Comparison of ENCODE assay signal across 8 cellular contexts in the genomic region with DNA sequence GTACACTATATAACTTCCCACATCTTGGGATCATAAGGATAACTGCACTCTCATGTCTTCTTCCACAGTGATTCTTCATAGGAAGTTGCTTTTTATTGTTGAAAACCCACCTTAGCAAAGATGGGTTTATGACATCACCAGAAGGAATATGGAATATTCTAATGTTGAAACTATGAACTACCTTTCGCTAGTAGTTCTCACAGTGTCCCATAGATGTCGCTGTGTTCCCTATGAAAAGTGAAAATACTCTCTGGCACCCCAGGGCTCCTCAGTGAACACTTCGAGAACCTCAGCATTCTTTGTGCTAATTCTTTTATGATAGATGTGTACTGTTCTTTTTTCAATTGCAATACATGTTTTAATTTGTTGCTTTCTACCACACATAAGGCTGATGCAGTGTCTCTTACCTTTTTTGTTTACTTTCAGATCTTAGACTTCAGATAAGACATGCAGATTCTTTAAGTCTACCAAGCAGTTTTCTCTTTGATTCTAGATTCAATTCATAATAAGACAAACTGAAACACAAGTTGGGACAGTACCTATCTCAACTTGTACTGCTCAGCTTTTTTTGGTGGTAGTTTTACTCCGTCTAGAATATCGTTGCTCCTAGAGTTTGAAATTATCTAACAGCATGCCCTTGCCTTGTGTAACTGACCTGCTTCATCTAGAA.
DNase-seq lines count a peak whose midpoint lies in the region; ATAC-seq and TF ChIP-seq lines count a peak whose summit lies in the region.

No MANE protein-coding gene starts in this region.

- DNase-seq in AG09309 (ENCODE audit: low read depth) (peak; percentile 2), HAP-1 (ENCODE audit: low spot score in 2 of 2) (peak; percentile 24 to 41), esophagus muscularis mucosa (ENCODE audit: extremely low spot score) (no peak), prostate gland (ENCODE audit: low spot score) (no peak), NCI-H2029 (lab: John Stamatoyannopoulos, UW) (no peak), GM20000 (ENCODE audit: low spot score) (no peak)

- in situ Hi-C loops in HAP-1 (cut with MboI; ENCODE audit: low sequenced_read_pairs) = no loop called here

- no peak for TF ChIP-seq EP300 in esophagus muscularis mucosa (IDR thresholded peaks at IDR 0.05)

- H3K27ac ChIP-seq in esophagus muscularis mucosa (replicated peaks in 1 of 4) = no peak overlapping the region
- no peak overlapping the region for H3K27ac ChIP-seq in prostate gland

- peak; percentile 64 for TF ChIP-seq CTCF in AG09309 (IDR thresholded peaks at IDR 0.05; ENCODE audit: control insufficient read depth, insufficient read depth, low read depth, low read length, missing control alignments)
- TF ChIP-seq CTCF in WI38 (IDR thresholded peaks at IDR 0.05; ENCODE audit: low read depth, low read length) = peak; percentile 60
- TF ChIP-seq CTCF in esophagus muscularis mucosa (IDR thresholded peaks at IDR 0.05) = peak; percentile 45 to 78 (median 59)
- TF ChIP-seq CTCF in prostate gland (IDR thresholded peaks at IDR 0.05) = peak in 3 of 4 experiments; percentile 34 to 51 (median 51)
- no peak for TF ChIP-seq CTCF in GM20000 (IDR thresholded peaks at IDR 0.05; ENCODE audit: extremely low read depth, missing control alignments)

- ATAC-seq in GM21825 (IDR thresholded peaks at IDR 0.05; ENCODE audit: unreplicated experiment) = no peak

- intact Hi-C loops in esophagus muscularis mucosa (cut with DNase I) = loop anchor here (10.0 kb wide), 1 partner anchor 74 kb away; no protein-coding TSS in a partner anchor
- intact Hi-C loops in prostate gland (cut with DNase I) = no loop called here

- H3K9me3 ChIP-seq in HAP-1 (no peaks in the 10 kb centered on the region), esophagus muscularis mucosa (no peaks in the 10 kb centered on the region), prostate gland (no peaks in the 10 kb centered on the region)

- TF ChIP-seq POLR2A in esophagus muscularis mucosa (IDR thresholded peaks at IDR 0.05; ENCODE audit: low read depth) (no peak), prostate gland (IDR thresholded peaks at IDR 0.05) (no peak)

- no peaks in the 10 kb centered on the region for H3K27me3 ChIP-seq in HAP-1 (ENCODE audit: low read depth)
- no peaks in the 10 kb centered on the region for H3K27me3 ChIP-seq in esophagus muscularis mucosa
- no peaks in the 10 kb centered on the region for H3K27me3 ChIP-seq in prostate gland (replicated peaks; ENCODE audit: insufficient read depth)

- peaks cover 18% of the 10 kb centered on the region for H3K36me3 ChIP-seq in HAP-1 (replicated peaks)
- H3K36me3 ChIP-seq in esophagus muscularis mucosa = peaks cover 8 to 55% (median 30%) of the 10 kb centered on the region in 4 donors
- H3K36me3 ChIP-seq in prostate gland = no peaks in the 10 kb centered on the region

- no peak overlapping the region for H3K4me3 ChIP-seq in AG09309 (ENCODE audit: control insufficient read depth, low read depth, low read length)
- no peak overlapping the region for H3K4me3 ChIP-seq in HAP-1
- H3K4me3 ChIP-seq in WI38 (ENCODE audit: low read depth, low read length) = no peak overlapping the region
- no peak overlapping the region for H3K4me3 ChIP-seq in esophagus muscularis mucosa
- H3K4me3 ChIP-seq in prostate gland = no peak overlapping the region

- no peaks in the 10 kb centered on the region for H3K4me1 ChIP-seq in HAP-1
- H3K4me1 ChIP-seq in esophagus muscularis mucosa = no peaks in the 10 kb centered on the region
- no peaks in the 10 kb centered on the region for H3K4me1 ChIP-seq in prostate gland (replicated peaks)

- WGBS in esophagus muscularis mucosa = 78% methylated on average over 5 of the region's 5 CpGs
- 82% methylated on average over 5 of the region's 5 CpGs for WGBS in prostate gland

Comparison
In these comparisons a context has a peak if more than half of its experiments do, and no peak if none do; other contexts are left out.
1. DNase-seq: peak in AG09309 (single experiment) and HAP-1 (2 of 2); none in esophagus muscularis mucosa (single experiment), prostate gland (single experiment), NCI-H2029 (single experiment) and GM20000 (single experiment).